ENCODE assay signal across 1 cellular context in genomic region chr6:84082693-84083265, GRCh38.
TF ChIP-seq lines count a peak whose summit lies in the region.

No MANE protein-coding gene starts in this region.

TF ChIP-seq in K562, 482 proteins besides CTCF, POLR2A, EP300 and RAD21 (continued from another document):
- TF ChIP-seq FOXP1 (CRISPR knock-in tag; IDR thresholded peaks at IDR 0.05) (no peak), ZNF655 (CRISPR knock-in tag; IDR thresholded peaks at IDR 0.05) (no peak), TAF15 (IDR thresholded peaks at IDR 0.05; ENCODE audit: low read depth, low read length) (no peak), DPF2 (IDR thresholded peaks at IDR 0.05) (0 out of 2 replicates have a peak, but pooled peaks have one; percentile 16), KDM1A (IDR thresholded peaks at IDR 0.05) (no peak)
TF ChIP-seq in K562: peak in this region for 1.
